2 cellular contexts compared by ENCODE assay signal in the genomic region with DNA sequence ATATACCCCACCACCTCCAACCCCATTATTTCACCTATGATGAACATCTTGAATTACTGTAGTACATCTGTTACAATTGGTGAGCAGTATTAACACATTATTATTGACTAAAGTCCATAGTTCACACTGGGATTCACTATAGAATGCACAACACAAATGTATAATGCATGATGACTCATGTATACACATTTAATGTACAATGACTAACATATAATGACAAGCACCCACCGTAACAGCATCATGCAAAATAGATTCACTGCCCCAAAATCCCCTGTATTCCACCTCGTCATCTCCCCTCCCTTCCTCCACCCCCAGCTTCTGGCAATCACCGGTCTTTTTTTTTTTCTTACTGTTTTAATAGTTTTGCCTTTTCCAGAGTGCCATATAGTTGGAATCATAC.
A peak's percentile ranks its signal among the peaks of the same experiment; 100 is the strongest.
TF ChIP-seq lines count a peak whose summit lies in the region.

No MANE protein-coding gene starts in this region.

TF ChIP-seq in GM12878, 131 proteins besides CTCF, POLR2A, EP300 and RAD21 (continued from another document and continues in another):
- TF ChIP-seq FOXK2 (IDR thresholded peaks at IDR 0.05) (no peak), TARDBP (IDR thresholded peaks at IDR 0.05; ENCODE audit: borderline replicate concordance) (no peak), SREBF1 (IDR thresholded peaks at IDR 0.05; ENCODE audit: low read length) (no peak), EED (IDR thresholded peaks at IDR 0.05; ENCODE audit: low read depth) (peak; percentile 50; the same call in 1 of the 2 replicates), WRNIP1 (IDR thresholded peaks at IDR 0.05; ENCODE audit: borderline replicate concordance, low read depth, low read length) (no peak), ZBED1 (IDR thresholded peaks at IDR 0.05; ENCODE audit: borderline replicate concordance) (0 out of 2 replicates have a peak, but pooled peaks have one; percentile 43), SMAD5 (IDR thresholded peaks at IDR 0.05; ENCODE audit: low read depth) (no peak), RB1 (IDR thresholded peaks at IDR 0.05; ENCODE audit: borderline replicate concordance) (no peak), ZNF622 (IDR thresholded peaks at IDR 0.05) (no peak), BMI1 (IDR thresholded peaks at IDR 0.05; ENCODE audit: borderline replicate concordance) (0 out of 2 replicates have a peak, but pooled peaks have one; percentile 39), MEF2B (IDR thresholded peaks at IDR 0.05; ENCODE audit: partially characterized antibody, poor library complexity, severe bottlenecking) (no peak), TCF3 (IDR thresholded peaks at IDR 0.05; ENCODE audit: borderline replicate concordance, insufficient read depth, low read depth, low read length) (no peak), SUZ12 (IDR thresholded peaks at IDR 0.05; ENCODE audit: unreplicated experiment) (no peak), SIX5 (IDR thresholded peaks at IDR 0.05; ENCODE audit: low read depth, low read length, severe bottlenecking) (no peak), TCF7 (IDR thresholded peaks at IDR 0.05; ENCODE audit: borderline replicate concordance) (no peak), NR2C2 (IDR thresholded peaks at IDR 0.05; ENCODE audit: borderline replicate concordance, control insufficient read depth, insufficient read length, low read depth) (no peak), FOS (IDR thresholded peaks at IDR 0.05; ENCODE audit: borderline replicate concordance, extremely low read depth, insufficient read length) (no peak), DPF2 (IDR thresholded peaks at IDR 0.05) (peak; percentile 30; the same call in 1 of the 2 replicates), RELA (IDR thresholded peaks at IDR 0.05; ENCODE audit: borderline replicate concordance, partially characterized antibody) (peak; percentile 86), EGR1 (IDR thresholded peaks at IDR 0.05; ENCODE audit: borderline replicate concordance in 1 of 2, low read depth in 2 of 2, low read length in 2 of 2) (0 out of 3 replicates have a peak, but pooled peaks of 1 of the 2 experiments have one; percentile 30)
- TF ChIP-seq, protein P1, sequence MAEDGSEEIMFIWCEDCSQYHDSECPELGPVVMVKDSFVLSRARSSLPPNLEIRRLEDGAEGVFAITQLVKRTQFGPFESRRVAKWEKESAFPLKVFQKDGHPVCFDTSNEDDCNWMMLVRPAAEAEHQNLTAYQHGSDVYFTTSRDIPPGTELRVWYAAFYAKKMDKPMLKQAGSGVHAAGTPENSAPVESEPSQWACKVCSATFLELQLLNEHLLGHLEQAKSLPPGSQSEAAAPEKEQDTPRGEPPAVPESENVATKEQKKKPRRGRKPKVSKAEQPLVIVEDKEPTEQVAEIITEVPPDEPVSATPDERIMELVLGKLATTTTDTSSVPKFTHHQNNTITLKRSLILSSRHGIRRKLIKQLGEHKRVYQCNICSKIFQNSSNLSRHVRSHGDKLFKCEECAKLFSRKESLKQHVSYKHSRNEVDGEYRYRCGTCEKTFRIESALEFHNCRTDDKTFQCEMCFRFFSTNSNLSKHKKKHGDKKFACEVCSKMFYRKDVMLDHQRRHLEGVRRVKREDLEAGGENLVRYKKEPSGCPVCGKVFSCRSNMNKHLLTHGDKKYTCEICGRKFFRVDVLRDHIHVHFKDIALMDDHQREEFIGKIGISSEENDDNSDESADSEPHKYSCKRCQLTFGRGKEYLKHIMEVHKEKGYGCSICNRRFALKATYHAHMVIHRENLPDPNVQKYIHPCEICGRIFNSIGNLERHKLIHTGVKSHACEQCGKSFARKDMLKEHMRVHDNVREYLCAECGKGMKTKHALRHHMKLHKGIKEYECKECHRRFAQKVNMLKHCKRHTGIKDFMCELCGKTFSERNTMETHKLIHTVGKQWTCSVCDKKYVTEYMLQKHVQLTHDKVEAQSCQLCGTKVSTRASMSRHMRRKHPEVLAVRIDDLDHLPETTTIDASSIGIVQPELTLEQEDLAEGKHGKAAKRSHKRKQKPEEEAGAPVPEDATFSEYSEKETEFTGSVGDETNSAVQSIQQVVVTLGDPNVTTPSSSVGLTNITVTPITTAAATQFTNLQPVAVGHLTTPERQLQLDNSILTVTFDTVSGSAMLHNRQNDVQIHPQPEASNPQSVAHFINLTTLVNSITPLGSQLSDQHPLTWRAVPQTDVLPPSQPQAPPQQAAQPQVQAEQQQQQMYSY (CRISPR knock-in tag; IDR thresholded peaks at IDR 0.05): no peak
- TF ChIP-seq, protein P2, sequence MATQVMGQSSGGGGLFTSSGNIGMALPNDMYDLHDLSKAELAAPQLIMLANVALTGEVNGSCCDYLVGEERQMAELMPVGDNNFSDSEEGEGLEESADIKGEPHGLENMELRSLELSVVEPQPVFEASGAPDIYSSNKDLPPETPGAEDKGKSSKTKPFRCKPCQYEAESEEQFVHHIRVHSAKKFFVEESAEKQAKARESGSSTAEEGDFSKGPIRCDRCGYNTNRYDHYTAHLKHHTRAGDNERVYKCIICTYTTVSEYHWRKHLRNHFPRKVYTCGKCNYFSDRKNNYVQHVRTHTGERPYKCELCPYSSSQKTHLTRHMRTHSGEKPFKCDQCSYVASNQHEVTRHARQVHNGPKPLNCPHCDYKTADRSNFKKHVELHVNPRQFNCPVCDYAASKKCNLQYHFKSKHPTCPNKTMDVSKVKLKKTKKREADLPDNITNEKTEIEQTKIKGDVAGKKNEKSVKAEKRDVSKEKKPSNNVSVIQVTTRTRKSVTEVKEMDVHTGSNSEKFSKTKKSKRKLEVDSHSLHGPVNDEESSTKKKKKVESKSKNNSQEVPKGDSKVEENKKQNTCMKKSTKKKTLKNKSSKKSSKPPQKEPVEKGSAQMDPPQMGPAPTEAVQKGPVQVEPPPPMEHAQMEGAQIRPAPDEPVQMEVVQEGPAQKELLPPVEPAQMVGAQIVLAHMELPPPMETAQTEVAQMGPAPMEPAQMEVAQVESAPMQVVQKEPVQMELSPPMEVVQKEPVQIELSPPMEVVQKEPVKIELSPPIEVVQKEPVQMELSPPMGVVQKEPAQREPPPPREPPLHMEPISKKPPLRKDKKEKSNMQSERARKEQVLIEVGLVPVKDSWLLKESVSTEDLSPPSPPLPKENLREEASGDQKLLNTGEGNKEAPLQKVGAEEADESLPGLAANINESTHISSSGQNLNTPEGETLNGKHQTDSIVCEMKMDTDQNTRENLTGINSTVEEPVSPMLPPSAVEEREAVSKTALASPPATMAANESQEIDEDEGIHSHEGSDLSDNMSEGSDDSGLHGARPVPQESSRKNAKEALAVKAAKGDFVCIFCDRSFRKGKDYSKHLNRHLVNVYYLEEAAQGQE (IDR thresholded peaks at IDR 0.05; ENCODE audit: low read depth, low read length): no peak

TF ChIP-seq in SK-N-SH, 30 proteins besides CTCF, POLR2A, EP300 and RAD21 (continued from another document):
- TF ChIP-seq TEAD4 (IDR thresholded peaks at IDR 0.05; ENCODE audit: borderline replicate concordance, insufficient read depth): no peak
